18 cellular contexts compared by ENCODE assay signal in genomic region chr4:182380701-182381295, GRCh38.
"Had no signal": no experiment of that assay in that cellular context is flagged by ENCODE, and none has a peak within 500 bp of the region (broad histone marks: within the 10 kb centered on the region; RNA-seq: fewer than 3 reads in every experiment).

No MANE protein-coding gene starts in this region.

- H2AFZ ChIP-seq: neural progenitor cell had no signal

- H3K27ac ChIP-seq: brain microvascular endothelial cell, neural progenitor cell, ovary, thyroid gland had no signal

- ATAC-seq: activated CD8-positive, alpha-beta T cell treated with anti-CD3 and anti-CD28 coated beads for 36 hours; activated naive CD4-positive, alpha-beta T cell treated with anti-CD3 and anti-CD28 coated beads, Interleukin-2, amount 50 U/mL, for 72 hours; activated T-cell treated with anti-CD3 and anti-CD28 coated beads, Interleukin-2, amount 50 U/mL, for 72 hours; left ventricle myocardium superior; stimulated activated memory B cell treated with anti-CD40 and anti-IgM and Interleukin-4, amounts not matched to agents 10 μg/mL and 1 μg/mL and 100 μg/mL, for 72 hours had no signal

- H3K9ac ChIP-seq: neural progenitor cell had no signal

- H3K9me3 ChIP-seq: thyroid gland had no signal

- DNase-seq: activated B cell treated with CpG ODN at 0.5 μM for 24 hours; activated CD4-positive, alpha-beta T cell treated with anti-CD3 and anti-CD28 coated beads for 48 hours; activated CD8-positive, alpha-beta memory T cell treated with anti-CD3 and anti-CD28 coated beads, Interleukin-2, amount 50 U/mL, for 4 hours; activated CD8-positive, alpha-beta T cell treated with anti-CD3 and anti-CD28 coated beads for 36 hours; activated gamma-delta T cell; activated T-cell treated with anti-CD3 and anti-CD28 coated beads, Interleukin-2, amount 50 U/mL, for 72 hours; brain microvascular endothelial cell; cerebellar nuclear complex; effector memory CD4-positive, alpha-beta T cell; hypothalamus; left ventricle myocardium superior; ovary; T-helper 2 cell; thyroid gland had no signal

- H3K4me3 ChIP-seq: neural progenitor cell, ovary, thyroid gland had no signal

- H3K4me2 ChIP-seq: neural progenitor cell had no signal

- FAIRE-seq: TTC549 had no signal

- H3K27me3 ChIP-seq: brain microvascular endothelial cell, neural progenitor cell, ovary, thyroid gland had no signal

- H3K4me1 ChIP-seq: thyroid gland had no signal

- H3K36me3 ChIP-seq: brain microvascular endothelial cell, ovary, thyroid gland had no signal
